9 cellular contexts compared by ENCODE assay signal in genomic region chr17:39676198-39676819, GRCh38. TPM values are rescaled to one million over a fixed set of nuclear protein-coding genes. Genes with fewer than 3 reads are reported as not detected.
A peak's percentile ranks its signal among the peaks of the same experiment; 100 is the strongest.
DNase-seq lines count a peak whose midpoint lies in the region; ATAC-seq, FAIRE-seq and TF ChIP-seq lines count a peak whose summit lies in the region.
"Had no signal": no experiment of that assay in that cellular context is flagged by ENCODE, and none has a peak within 500 bp of the region (broad histone marks: within the 10 kb centered on the region; RNA-seq: fewer than 3 reads in every experiment).

No MANE protein-coding gene starts in this region.

- H3K27ac Mint-ChIP-seq in CD4-positive, alpha-beta memory T cell = peak overlapping the region; percentile 77 to 97 (median 92)
- peak overlapping the region; percentile 97 to 98 for H3K27ac Mint-ChIP-seq in T-cell

- H3K18ac ChIP-seq in H1 (ENCODE audit: extremely low read depth, low read length) = no peak overlapping the region

- WGBS in H1 (ENCODE audit: extremely low coverage in 1 of 2, insufficient coverage in 1 of 2, insufficient read length in 1 of 2, insufficient replicate concordance in 2 of 2, low coverage in 1 of 2, low lambda C conversion rate in 2 of 2, missing lambda C conversion rate in 1 of 2), 2 experiments = 91% methylated on average over 7 of the region's 7 CpGs; no CpG with 5 or more reads in 1 of the 2 experiments

- no peak for TF ChIP-seq CTCF in HEK293 (tag by site-specific recombination; IDR thresholded peaks at IDR 0.05)
- TF ChIP-seq CTCF in H1 (IDR thresholded peaks at IDR 0.05; ENCODE audit: control extremely low read depth in 1 of 3, insufficient read depth in 1 of 3, low read depth in 1 of 3, low read length in 3 of 3) = no peak

- no peak overlapping the region for H4K5ac ChIP-seq in H1 (ENCODE audit: insufficient read length, low read depth, low read length)

- H2AK5ac ChIP-seq in H1 (ENCODE audit: low read depth, low read length) = peak overlapping the region; percentile 72; the same call in 1 of the 2 replicates

- H3K4ac ChIP-seq in H1 (replicated peaks; ENCODE audit: insufficient read length, low read depth, low read length) = no peak overlapping the region

- no peaks in the 10 kb centered on the region for H4K20me1 ChIP-seq in H1 (replicated peaks in 1 of 2; ENCODE audit: control insufficient read depth in 1 of 2, insufficient read depth in 2 of 2, low read length in 2 of 2)

- no peak overlapping the region for H2BK12ac ChIP-seq in H1 (ENCODE audit: low read depth, low read length)

- no peak overlapping the region for H2AFZ ChIP-seq in H1 (ENCODE audit: low read length)

- H3K23me2 ChIP-seq in H1 (ENCODE audit: low read depth, low read length) = no peaks in the 10 kb centered on the region

- H3K36me3 ChIP-seq in CD4-positive, alpha-beta memory T cell (ENCODE audit: insufficient read depth, low read length) = no peaks in the 10 kb centered on the region
- peaks cover 0 to 3% of the 10 kb centered on the region in 2 experiments; a peak in 2 of 3 replicates for H3K36me3 ChIP-seq in HEK293 (ENCODE audit: control insufficient read depth in 2 of 2, insufficient read depth in 1 of 2, low read length in 2 of 2)
- peaks cover 0 to 3% (median 1%) of the 10 kb centered on the region in 4 experiments; a peak in 4 of 8 replicates for H3K36me3 ChIP-seq in H1 (ENCODE audit: control insufficient read depth in 2 of 4, insufficient read depth in 4 of 4, low read length in 3 of 4)

- H2BK5ac ChIP-seq in H1 (ENCODE audit: low read depth, low read length) = no peak overlapping the region

- H3K4me3 ChIP-seq in CD4-positive, alpha-beta memory T cell (ENCODE audit: low read length in 2 of 2) = no peak overlapping the region
- H3K4me3 ChIP-seq in HEK293 (ENCODE audit: low read depth, low read length) (no peak overlapping the region), H1 (ENCODE audit: extremely low read depth in 1 of 4, insufficient read depth in 2 of 4, low read depth in 3 of 4, low read length in 4 of 4) (no peak overlapping the region)

- H3K9me3 Mint-ChIP-seq in CD4-positive, alpha-beta memory T cell = no peaks in the 10 kb centered on the region
- no peaks in the 10 kb centered on the region for H3K9me3 Mint-ChIP-seq in T-cell

- H2BK20ac ChIP-seq in H1 (ENCODE audit: low read length) = no peak overlapping the region

- H2BK15ac ChIP-seq in H1 (ENCODE audit: low read length) = no peak overlapping the region

- H3K4me3 Mint-ChIP-seq in CD4-positive, alpha-beta memory T cell = peak overlapping the region in 7 of 8 donors; percentile 21 to 77 (median 70)
- H3K4me3 Mint-ChIP-seq in T-cell = peak overlapping the region in 1 of 3 donors; percentile 44

- H3K4me1 ChIP-seq in CD4-positive, alpha-beta memory T cell (ENCODE audit: insufficient read depth, low read length) = peaks cover 61% of the 10 kb centered on the region
- H3K4me1 ChIP-seq in HEK293 (ENCODE audit: control insufficient read depth, insufficient read depth, low read length) = peaks cover 17% of the 10 kb centered on the region
- H3K4me1 ChIP-seq in H1 (replicated peaks in 1 of 4; ENCODE audit: control insufficient read depth in 3 of 4, insufficient read depth in 4 of 4, low read length in 3 of 4) = peaks cover 0 to 15% (median 8%) of the 10 kb centered on the region in 4 experiments; a peak in 6 of 7 replicates

- H3K27ac ChIP-seq in CD4-positive, alpha-beta memory T cell (ENCODE audit: low read depth, low read length) = peak overlapping the region; percentile 6
- peak overlapping the region; percentile 48 for H3K27ac ChIP-seq in HEK293 (ENCODE audit: extremely low read depth, low read depth, low read length)
- H3K27ac ChIP-seq in H1 (ENCODE audit: low read depth, low read length) = no peak overlapping the region

- H3K27me3 ChIP-seq in CD4-positive, alpha-beta memory T cell (ENCODE audit: insufficient read depth, low read length) = no peaks in the 10 kb centered on the region
- peaks cover 0 to 3% (median 0%) of the 10 kb centered on the region in 4 experiments; a peak in 1 of 7 replicates for H3K27me3 ChIP-seq in H1 (replicated peaks in 1 of 4; ENCODE audit: control insufficient read depth in 3 of 4, extremely low read depth in 1 of 4, insufficient read depth in 3 of 4, low read length in 3 of 4)

- no peaks in the 10 kb centered on the region for H3K9me3 ChIP-seq in CD4-positive, alpha-beta memory T cell (ENCODE audit: control insufficient read depth in 1 of 2, low read length in 2 of 2)
- H3K9me3 ChIP-seq in HEK293 (ENCODE audit: control insufficient read depth, insufficient read depth, low read depth, low read length) (no peaks in the 10 kb centered on the region), H1 (ENCODE audit: insufficient read depth in 2 of 2, low read depth in 1 of 2, low read length in 1 of 2) (no peaks in the 10 kb centered on the region)

- H4K8ac ChIP-seq in H1 (ENCODE audit: extremely low read depth, insufficient read depth, low read length) = peak overlapping the region; percentile 41; the same call in 1 of the 2 replicates

- no peaks in the 10 kb centered on the region for H3K79me2 ChIP-seq in H1 (ENCODE audit: control insufficient read depth in 1 of 2, insufficient read depth in 2 of 2, low read length in 2 of 2)

- CTCF ChIA-PET in CD4-positive, alpha-beta memory T cell (lab: Charles Lee; ENCODE audit: partially characterized antibody) = interaction anchor here (0.9 to 1.7 kb wide), 7 partner anchors 7 to 101 kb away, joined by 3 to 9 read pairs (median 3); partner anchors contain the start of genes MIEN1 and PGAP3
- CTCF ChIA-PET in HEK293 (lab: Yijun Ruan, JAX) = interaction anchor here (0.6 to 2.1 kb wide), 8 partner anchors 19 to 444 kb away, joined by 3 to 16 read pairs (median 4); no protein-coding TSS in a partner anchor
- CTCF ChIA-PET in T-cell (lab: Charles Lee) = interaction anchor here in 1 of 2 donors (0.8 kb wide), 1 partner anchor 12 kb away, joined by 3 read pairs; the partner anchor contains the start of gene PGAP3
- CTCF ChIA-PET in H1 (lab: Charles Lee; ENCODE audit: partially characterized antibody) = interaction anchor here (0.6 to 52.4 kb wide), 6 partner anchors 6 to 77 kb away, joined by 3 to 1885 read pairs (median 7); partner anchors contain the start of genes PNMT, PPP1R1B, STARD3 and TCAP

- H3K4me2 ChIP-seq in H1 (ENCODE audit: insufficient read depth in 1 of 2, low read depth in 2 of 2, low read length in 2 of 2) = no peak overlapping the region

- no peak for TF ChIP-seq RAD21 in H1 (IDR thresholded peaks at IDR 0.05 in 1 of 2, conservative IDR thresholded peaks at IDR 0.05 in 1 of 2; ENCODE audit: low read depth in 2 of 2, low read length in 2 of 2)

- H3K36me3 Mint-ChIP-seq in CD4-positive, alpha-beta memory T cell = peaks cover 0 to 15% of the 10 kb centered on the region in 2 donors
- H3K36me3 Mint-ChIP-seq in T-cell = no peaks in the 10 kb centered on the region

- H3K79me1 ChIP-seq in H1 (ENCODE audit: low read depth, low read length) = no peaks in the 10 kb centered on the region

- H3K56ac ChIP-seq in H1 (replicated peaks; ENCODE audit: insufficient read length, low read depth, low read length) = no peak overlapping the region

- no peak for TF ChIP-seq EP300 in H1 (IDR thresholded peaks at IDR 0.05; ENCODE audit: borderline replicate concordance in 1 of 2, low read depth in 2 of 2, low read length in 2 of 2)

- intact Hi-C loops in CD4-positive, alpha-beta memory T cell (cut with micrococcal nuclease) = no loop called here

- ATAC-seq in T-cell (replicated peaks in 1 of 4) (peak; percentile 66 to 82 (median 74)), HG03439 (IDR thresholded peaks at IDR 0.05; ENCODE audit: unreplicated experiment) (no peak), HG02798 (IDR thresholded peaks at IDR 0.05; ENCODE audit: poor library complexity, unreplicated experiment) (no peak)

- DNase-seq in CD4-positive, alpha-beta memory T cell = peak; percentile 54 to 72 (median 69)
- peak in 32 of 34 experiments; percentile 33 to 70 (median 57) for DNase-seq in T-cell
- DNase-seq in H1 (ENCODE audit: low read depth in 1 of 2, low spot score in 2 of 2) = no peak
- DNase-seq in stimulated activated CD8-positive, alpha-beta memory T cell treated with anti-CD3 and anti-CD28 coated beads, Interleukin-12 subunit alpha, Interleukin-12 subunit beta, amount 100 ng/mL, for 4 hours (ENCODE audit: low read depth) = peak; percentile 13
- no peak for DNase-seq in germinal center (ENCODE audit: low spot score)

- no peak overlapping the region for H3K9ac ChIP-seq in H1 (replicated peaks in 1 of 4; ENCODE audit: extremely low read depth in 1 of 4, low read depth in 3 of 4, low read length in 3 of 4)

- no peak overlapping the region for H3K14ac ChIP-seq in H1 (ENCODE audit: insufficient read length)

- POLR2A ChIA-PET in CD4-positive, alpha-beta memory T cell (lab: Charles Lee; ENCODE audit: partially characterized antibody) = interaction anchor here (1.0 to 4.1 kb wide), 5 partner anchors 9 to 185 kb away, joined by 3 to 22 read pairs (median 9); partner anchors contain the start of genes MIEN1, PGAP3, PNMT and TCAP
- POLR2A ChIA-PET in HEK293 (lab: Yijun Ruan, JAX) (interaction anchor here (1.2 to 1.5 kb wide), 5 partner anchors 10 to 38 kb away, joined by 3 to 8 read pairs (median 4); partner anchors contain the start of genes ERBB2 and PGAP3), T-cell (lab: Charles Lee) (interaction anchor here in 1 of 2 donors (0.7 kb wide), 1 partner anchor 12 kb away, joined by 3 read pairs; the partner anchor contains the start of gene PGAP3), H1 (lab: Charles Lee; ENCODE audit: partially characterized antibody) (interaction anchor here (0.7 to 38.1 kb wide), 4 partner anchors 1 to 69 kb away, joined by 3 to 708 read pairs (median 356); partner anchors contain the start of genes ERBB2, NEUROD2, PGAP3 and PNMT)

- H3K4me1 Mint-ChIP-seq in CD4-positive, alpha-beta memory T cell = peaks cover 44 to 70% (median 58%) of the 10 kb centered on the region in 4 donors
- H3K4me1 Mint-ChIP-seq in T-cell = peaks cover 58 to 69% (median 66%) of the 10 kb centered on the region in 3 donors

- FAIRE-seq in H1 (lab: Jason Lieb, UNC) = no peak

- TF ChIP-seq POLR2A in H1 (IDR thresholded peaks at IDR 0.05; ENCODE audit: control extremely low read depth in 1 of 2, low read depth in 2 of 2, low read length in 2 of 2) = no peak

- no peaks in the 10 kb centered on the region for H3K27me3 Mint-ChIP-seq in CD4-positive, alpha-beta memory T cell
- H3K27me3 Mint-ChIP-seq in T-cell = peaks cover 0 to 2% of the 10 kb centered on the region in 2 donors

- no peak overlapping the region for H4K91ac ChIP-seq in H1 (replicated peaks; ENCODE audit: insufficient read length, low read length)

- no peak overlapping the region for H2BK120ac ChIP-seq in H1 (replicated peaks; ENCODE audit: low read depth, low read length)

- no peak overlapping the region for H3K23ac ChIP-seq in H1 (ENCODE audit: insufficient read length)

RNA-seq across cellular contexts. Expression of gene PNMT, which starts 8.1 kb away (rescaled TPM):
- under 1 TPM in 1 of 2 experiments, not detected in 1; 0.55 TPM for total RNA-seq in CD4-positive, alpha-beta memory T cell
- polyA plus RNA-seq in CD4-positive, alpha-beta memory T cell = not detected
- under 1 TPM in 3 of 5 donors, not detected in 2; 0.35 to 0.56 (median 0.47) TPM for total RNA-seq in T-cell
- total RNA-seq in H1 (2021; fragmentation: NEBNext Ultra II Directional; extraction: Animal tissue kit (Norgen Biotek cat#: 25700)) = 4.4 and 5.6 TPM in 2 replicates
- 10.5 and 10.9 TPM in 2 replicates for polyA plus RNA-seq in H1 (2011; rRNA removed)
- polyA plus RNA-seq in H1 (2011; cell fraction: cytosol; rRNA removed) = 8.1 TPM
- 10.0 TPM for polyA plus RNA-seq in H1 (2011; cell fraction: nucleus; rRNA removed)
- 4.3 to 8.6 TPM (median 7.6 TPM) in 4 replicates for polyA plus RNA-seq in H1 (2012, experiment 1 of 2)
- polyA plus RNA-seq in H1 (2012, experiment 2 of 2) = 5.6 TPM
- polyA plus RNA-seq in H1 (2013, experiment 1 of 2) = 3.4 TPM
- 3.4 TPM for polyA plus RNA-seq in H1 (2013, experiment 2 of 2)
- 0.95 and 1.4 TPM in 2 replicates for polyA minus RNA-seq in H1 (2011; rRNA and poly(A)+ RNA removed)
- 4.9 TPM for polyA minus RNA-seq in H1 (2011; cell fraction: cytosol; rRNA and poly(A)+ RNA removed)
- polyA minus RNA-seq in H1 (2011; cell fraction: nucleus; rRNA and poly(A)+ RNA removed) = 1.7 TPM
- total RNA-seq: pulmonary artery endothelial cell had no signal

RNA-seq across cellular contexts. Expression of gene TCAP, which starts 11.2 kb away (rescaled TPM):
- total RNA-seq in CD4-positive, alpha-beta memory T cell = 1 to 10 TPM; 5.9 to 6.3 TPM
- under 1 TPM in 1 of 2 donors, not detected in 1; 0.14 TPM for polyA plus RNA-seq in CD4-positive, alpha-beta memory T cell
- 1 to 10 TPM; 2.2 to 7.8 (median 6.6) TPM for total RNA-seq in T-cell
- total RNA-seq in H1 (2021; fragmentation: NEBNext Ultra II Directional; extraction: Animal tissue kit (Norgen Biotek cat#: 25700)) = 1.4 TPM in 2 replicates
- 0.82 and 1.3 TPM in 2 replicates for polyA plus RNA-seq in H1 (2011; rRNA removed)
- polyA plus RNA-seq in H1 (2011; cell fraction: cytosol; rRNA removed) = 1.2 TPM
- polyA plus RNA-seq in H1 (2011; cell fraction: nucleus; rRNA removed) = 8.9 TPM
- 1.7 to 2.6 TPM (median 2.3 TPM) in 4 replicates for polyA plus RNA-seq in H1 (2012, experiment 1 of 2)
- 1.4 TPM for polyA plus RNA-seq in H1 (2012, experiment 2 of 2)
- polyA plus RNA-seq in H1 (2013, experiment 1 of 2) = 0.49 TPM
- 0.48 TPM for polyA plus RNA-seq in H1 (2013, experiment 2 of 2)
- polyA minus RNA-seq in H1 (2011; rRNA and poly(A)+ RNA removed) = 1.1 and 1.3 TPM in 2 replicates
- 1.4 TPM for polyA minus RNA-seq in H1 (2011; cell fraction: cytosol; rRNA and poly(A)+ RNA removed)
- 4.2 TPM for polyA minus RNA-seq in H1 (2011; cell fraction: nucleus; rRNA and poly(A)+ RNA removed)

RNA-seq across cellular contexts. Expression of gene PGAP3, which starts 11.5 kb away (rescaled TPM):
- total RNA-seq in CD4-positive, alpha-beta memory T cell = 10 to 100 TPM; 29.6 to 30.5 TPM
- polyA plus RNA-seq in CD4-positive, alpha-beta memory T cell = 10 to 100 TPM; 22.1 to 26.5 TPM
- 10 to 100 TPM; 27.9 to 34.3 (median 31.7) TPM for total RNA-seq in T-cell
- 18.5 and 21.0 TPM in 2 replicates for total RNA-seq in H1 (2021; fragmentation: NEBNext Ultra II Directional; extraction: Animal tissue kit (Norgen Biotek cat#: 25700))
- polyA plus RNA-seq in H1 (2011; rRNA removed) = 30.7 and 32.2 TPM in 2 replicates
- 26.7 TPM for polyA plus RNA-seq in H1 (2011; cell fraction: cytosol; rRNA removed)
- 97.3 TPM for polyA plus RNA-seq in H1 (2011; cell fraction: nucleus; rRNA removed)
- polyA plus RNA-seq in H1 (2012, experiment 1 of 2) = 16.4 to 26.1 TPM (median 23.6 TPM) in 4 replicates
- 17.3 TPM for polyA plus RNA-seq in H1 (2012, experiment 2 of 2)
- polyA plus RNA-seq in H1 (2013, experiment 1 of 2) = 16.2 TPM
- polyA plus RNA-seq in H1 (2013, experiment 2 of 2) = 14.6 TPM
- 28.0 and 33.0 TPM in 2 replicates for polyA minus RNA-seq in H1 (2011; rRNA and poly(A)+ RNA removed)
- polyA minus RNA-seq in H1 (2011; cell fraction: cytosol; rRNA and poly(A)+ RNA removed) = 11.7 TPM
- polyA minus RNA-seq in H1 (2011; cell fraction: nucleus; rRNA and poly(A)+ RNA removed) = 13.7 TPM

RNA-seq across cellular contexts. Expression of gene ERBB2, which starts 23.6 kb away (rescaled TPM):
- 1 to 10 TPM; 4.1 to 4.5 TPM for total RNA-seq in CD4-positive, alpha-beta memory T cell
- polyA plus RNA-seq in CD4-positive, alpha-beta memory T cell = under 1 TPM in 1 of 2 donors, not detected in 1; 0.55 TPM
- total RNA-seq in T-cell = 1 to 10 TPM; 4.1 to 8.8 (median 6.0) TPM
- total RNA-seq in H1 (2021; fragmentation: NEBNext Ultra II Directional; extraction: Animal tissue kit (Norgen Biotek cat#: 25700)) = 394 and 403 TPM in 2 replicates
- polyA plus RNA-seq in H1 (2011; rRNA removed) = 183 and 278 TPM in 2 replicates
- polyA plus RNA-seq in H1 (2011; cell fraction: cytosol; rRNA removed) = 174 TPM
- polyA plus RNA-seq in H1 (2011; cell fraction: nucleus; rRNA removed) = 329 TPM
- 181 to 248 TPM (median 223 TPM) in 4 replicates for polyA plus RNA-seq in H1 (2012, experiment 1 of 2)
- 260 TPM for polyA plus RNA-seq in H1 (2012, experiment 2 of 2)
- polyA plus RNA-seq in H1 (2013, experiment 1 of 2) = 199 TPM
- 211 TPM for polyA plus RNA-seq in H1 (2013, experiment 2 of 2)
- polyA minus RNA-seq in H1 (2011; rRNA and poly(A)+ RNA removed) = 255 and 261 TPM in 2 replicates
- 264 TPM for polyA minus RNA-seq in H1 (2011; cell fraction: cytosol; rRNA and poly(A)+ RNA removed)
- polyA minus RNA-seq in H1 (2011; cell fraction: nucleus; rRNA and poly(A)+ RNA removed) = 204 TPM

RNA-seq across cellular contexts. Expression of gene STARD3, which starts 39.4 kb away (rescaled TPM):
- 100 to 1,000 TPM; 105 to 110 TPM for total RNA-seq in CD4-positive, alpha-beta memory T cell
- 10 to 100 TPM; 42.2 to 43.2 TPM for polyA plus RNA-seq in CD4-positive, alpha-beta memory T cell
- 100 to 1,000 TPM in 2 of 5 donors, 10 to 100 TPM in 3; 81.3 to 146 (median 99.7) TPM for total RNA-seq in T-cell
- 47.6 and 56.7 TPM in 2 replicates for total RNA-seq in H1 (2021; fragmentation: NEBNext Ultra II Directional; extraction: Animal tissue kit (Norgen Biotek cat#: 25700))
- polyA plus RNA-seq in H1 (2011; rRNA removed) = 80.3 and 116 TPM in 2 replicates
- 80.2 TPM for polyA plus RNA-seq in H1 (2011; cell fraction: cytosol; rRNA removed)
- 203 TPM for polyA plus RNA-seq in H1 (2011; cell fraction: nucleus; rRNA removed)
- polyA plus RNA-seq in H1 (2012, experiment 1 of 2) = 54.2 to 69.5 TPM (median 56.8 TPM) in 4 replicates
- 61.3 TPM for polyA plus RNA-seq in H1 (2012, experiment 2 of 2)
- polyA plus RNA-seq in H1 (2013, experiment 1 of 2) = 80.5 TPM
- polyA plus RNA-seq in H1 (2013, experiment 2 of 2) = 91.9 TPM
- 78.6 and 84.8 TPM in 2 replicates for polyA minus RNA-seq in H1 (2011; rRNA and poly(A)+ RNA removed)
- polyA minus RNA-seq in H1 (2011; cell fraction: cytosol; rRNA and poly(A)+ RNA removed) = 37.6 TPM
- polyA minus RNA-seq in H1 (2011; cell fraction: nucleus; rRNA and poly(A)+ RNA removed) = 53.7 TPM

Comparison
In these comparisons a context has a peak if more than half of its experiments do, and no peak if none do; other contexts are left out.
1. DNase-seq: peak in CD4-positive, alpha-beta memory T cell (5 of 5), T-cell (32 of 34) and stimulated activated CD8-positive, alpha-beta memory T cell treated with anti-CD3 and anti-CD28 coated beads, Interleukin-12 subunit alpha, Interleukin-12 subunit beta, amount 100 ng/mL, for 4 hours (single experiment); none in H1 (0 of 2) and germinal center (single experiment).
2. ATAC-seq: peak in T-cell (4 of 4); none in HG03439 (single experiment) and HG02798 (single experiment).